ENCODE assay signal across 17 cellular contexts in the genomic region with DNA sequence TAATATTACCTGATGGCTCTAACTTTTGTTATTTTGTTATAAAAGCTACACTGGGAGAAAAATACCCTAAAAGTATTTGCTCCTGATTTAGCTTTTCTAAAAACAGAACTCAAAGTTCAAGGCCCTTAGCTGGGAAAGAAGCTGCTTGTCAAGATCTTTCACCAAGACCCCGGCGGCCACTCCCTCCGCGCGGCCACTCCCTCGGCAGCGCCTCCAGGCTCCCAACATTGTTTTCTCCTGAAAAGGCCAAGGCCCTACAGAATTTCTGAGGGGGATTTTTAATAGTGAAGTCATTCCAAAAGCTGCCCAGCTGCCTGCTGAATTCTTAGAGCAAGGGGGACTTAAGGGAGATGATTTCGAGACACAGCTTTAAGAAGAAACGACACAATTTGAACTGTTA.
DNase-seq lines count a peak whose midpoint lies in the region; ATAC-seq and TF ChIP-seq lines count a peak whose summit lies in the region.
"Had no signal": no experiment of that assay in that cellular context is flagged by ENCODE, and none has a peak within 500 bp of the region (broad histone marks: within the 10 kb centered on the region; RNA-seq: fewer than 3 reads in every experiment).

No MANE protein-coding gene starts in this region.

- no peak overlapping the region for H3K9ac ChIP-seq in colonic mucosa (ENCODE audit: low read depth in 2 of 2, low read length in 2 of 2)

- H3K27ac ChIP-seq in colonic mucosa = no peak overlapping the region
- peak overlapping the region; percentile 9 to 73 (median 61) for H3K27ac ChIP-seq in spleen
- H3K27ac ChIP-seq: neutrophil had no signal

- H3K9me3 ChIP-seq in colonic mucosa (no peaks in the 10 kb centered on the region), mucosa of descending colon (no peaks in the 10 kb centered on the region), spleen (no peaks in the 10 kb centered on the region)
- H3K9me3 ChIP-seq: HAP-1, neutrophil had no signal

- H3K4me3 ChIP-seq in colonic mucosa = no peak overlapping the region
- H3K4me3 ChIP-seq in mucosa of descending colon = no peak overlapping the region
- H3K4me3 ChIP-seq in spleen = no peak overlapping the region
- H3K4me3 ChIP-seq: HAP-1 had no signal

- 50 to 79% (median 59%) methylated on average over 9 of the region's 9 CpGs for WGBS in spleen, 5 donors

- H3K36me3 ChIP-seq in colonic mucosa (no peaks in the 10 kb centered on the region), mucosa of descending colon (ENCODE audit: low read depth) (no peaks in the 10 kb centered on the region), spleen (peaks cover 0 to 19% (median 0%) of the 10 kb centered on the region in 6 donors)
- H3K36me3 ChIP-seq: HAP-1, neutrophil had no signal

- H3K27me3 ChIP-seq in colonic mucosa (no peaks in the 10 kb centered on the region), spleen (replicated peaks in 1 of 7) (no peaks in the 10 kb centered on the region)
- H3K27me3 ChIP-seq: neutrophil had no signal

- no peak for TF ChIP-seq POLR2A in spleen (IDR thresholded peaks at IDR 0.05)

- H3K4me1 ChIP-seq in colonic mucosa (no peaks in the 10 kb centered on the region), mucosa of descending colon (ENCODE audit: low read depth) (peaks cover 6% of the 10 kb centered on the region), spleen (peaks cover 0 to 30% (median 4%) of the 10 kb centered on the region in 6 donors)

- DNase-seq in NCI-H2227 (lab: John Stamatoyannopoulos, UW; ENCODE audit: unreplicated experiment) (peak; percentile 52), colonic mucosa (peak; percentile 51), mucosa of descending colon (peak; percentile 62 to 74 (median 72)), spleen (no peak), amniotic stem cell (lab: John Stamatoyannopoulos, UW) (no peak), nucleus accumbens (lab: John Stamatoyannopoulos, UW) (no peak)
- DNase-seq in stimulated activated naive CD4-positive, alpha-beta T cell treated with Interleukin-2 at 50 U/mL for 16 hours (lab: John Stamatoyannopoulos, UW) = no peak
- no peak for DNase-seq in stimulated activated CD4-positive, alpha-beta T cell treated with anti-CD3 and anti-CD28 coated beads, Interleukin-4, amount 100 ng/mL, for 4 hours
- DNase-seq: activated CD4-positive, alpha-beta T cell treated with anti-CD3 and anti-CD28 coated beads for 36 hours; activated naive CD4-positive, alpha-beta T cell treated with anti-CD3 and anti-CD28 coated beads, Interleukin-2, amount 10 ng/mL, durations not matched to agents 7 days and 5 days; C1 segment of cervical spinal cord; NCI-H1105 treated with DMSO at 0.1 percent for 48 hours; NCI-H2081 treated with DMSO at 0.1 percent for 48 hours; NK-92 treated with Interleukin-12 subunit alpha and Interleukin-12 subunit beta, amount 100 ng/mL, for 24 hours; stimulated activated CD8-positive, alpha-beta memory T cell treated with anti-CD3 and anti-CD28 coated beads, Interleukin-4, amount 100 ng/mL, for 48 hours had no signal

- peak; percentile 84 for ATAC-seq in mucosa of descending colon
- ATAC-seq: activated CD4-positive, alpha-beta T cell treated with anti-CD3 and anti-CD28 coated beads for 36 hours had no signal

- TF ChIP-seq CTCF in colonic mucosa (IDR thresholded peaks at IDR 0.05) (no peak), mucosa of descending colon (IDR thresholded peaks at IDR 0.05) (no peak), spleen (IDR thresholded peaks at IDR 0.05 in 8 of 11, conservative IDR thresholded peaks at IDR 0.05 in 3 of 11) (no peak)

- intact Hi-C loops in colonic mucosa (cut with DNase I) (no loop called here), mucosa of descending colon (cut with DNase I, micrococcal nuclease) (no loop called here), spleen (cut with DNase I; ENCODE audit: low total_unique reads) (no loop called here)

Comparison
In these comparisons a context has a peak if more than half of its experiments do, and no peak if none do; other contexts are left out.
1. DNase-seq: peak in NCI-H2227 (single experiment), colonic mucosa (single experiment) and mucosa of descending colon (3 of 3); none in spleen (single experiment), stimulated activated naive CD4-positive, alpha-beta T cell treated with Interleukin-2 at 50 U/mL for 16 hours (single experiment), amniotic stem cell (single experiment), stimulated activated CD4-positive, alpha-beta T cell treated with anti-CD3 and anti-CD28 coated beads, Interleukin-4, amount 100 ng/mL, for 4 hours (0 of 2) and nucleus accumbens (0 of 56).